ENCODE assay signal across 26 cellular contexts in genomic region chr16:1157639-1158455, GRCh38. TPM values are rescaled to one million over a fixed set of nuclear protein-coding genes. Genes with fewer than 3 reads are reported as not detected.
A peak's percentile ranks its signal among the peaks of the same experiment; 100 is the strongest.
DNase-seq lines count a peak whose midpoint lies in the region; ATAC-seq and TF ChIP-seq lines count a peak whose summit lies in the region.
"Had no signal": no experiment of that assay in that cellular context is flagged by ENCODE, and none has a peak within 500 bp of the region (broad histone marks: within the 10 kb centered on the region; RNA-seq: fewer than 3 reads in every experiment).

No MANE protein-coding gene starts in this region.

- peaks cover 9% of the 10 kb centered on the region for H3K4me1 Mint-ChIP-seq in glutamatergic neuron (ENCODE audit: low read depth, unreplicated experiment)
- H3K4me1 Mint-ChIP-seq: activated CD4-positive, alpha-beta T cell treated with anti-CD3 and anti-CD28 coated beads, Interleukin-2, amount 10 ng/mL, durations not matched to agents 7 days and 5 days; activated naive CD8-positive, alpha-beta T cell treated with anti-CD3 and anti-CD28 coated beads for 36 hours; natural killer cell had no signal

- H3K4me1 ChIP-seq in ovary (ENCODE audit: insufficient read depth) (peaks cover 64% of the 10 kb centered on the region), upper lobe of right lung (no peaks in the 10 kb centered on the region)
- H3K4me1 ChIP-seq: colonic mucosa had no signal

- no peak for TF ChIP-seq CTCF in glutamatergic neuron (IDR thresholded peaks at IDR 0.05; ENCODE audit: partially characterized antibody, unreplicated experiment)
- TF ChIP-seq CTCF in ovary (IDR thresholded peaks at IDR 0.05): no peak
- no peak for TF ChIP-seq CTCF in upper lobe of right lung (IDR thresholded peaks at IDR 0.05)
- TF ChIP-seq CTCF in dorsolateral prefrontal cortex (IDR thresholded peaks at IDR 0.05 in 54 of 56, conservative IDR thresholded peaks at IDR 0.05 in 2 of 56; ENCODE audit: low read depth in 1 of 56, partially characterized antibody in 56 of 56): no peak

- H3K27me3 Mint-ChIP-seq in glutamatergic neuron (ENCODE audit: unreplicated experiment): peaks cover 4% of the 10 kb centered on the region

- H3K36me3 Mint-ChIP-seq in glutamatergic neuron (ENCODE audit: unreplicated experiment): no peaks in the 10 kb centered on the region
- H3K36me3 Mint-ChIP-seq: activated naive CD8-positive, alpha-beta T cell treated with anti-CD3 and anti-CD28 coated beads for 36 hours; natural killer cell had no signal

- TF ChIP-seq EP300 in ovary (IDR thresholded peaks at IDR 0.05): no peak

- intact Hi-C loops in ovary (cut with DNase I) (no loop called here), upper lobe of right lung (cut with DNase I) (no loop called here), dorsolateral prefrontal cortex (cut with DNase I) (no loop called here)

- 64 to 72% (median 70%) methylated on average over 33 to 40 of the region's 40 CpGs for WGBS in ovary, 3 donors

- H3K4me3 ChIP-seq in ovary: no peak overlapping the region
- H3K4me3 ChIP-seq in upper lobe of right lung: no peak overlapping the region
- H3K4me3 ChIP-seq in dorsolateral prefrontal cortex: no peak overlapping the region
- H3K4me3 ChIP-seq: body of pancreas, colonic mucosa had no signal

- H3K27ac ChIP-seq in ovary (peak overlapping the region; percentile 84 to 89), upper lobe of right lung (peak overlapping the region; percentile 55), dorsolateral prefrontal cortex (peak overlapping the region in 2 of 59 donors; percentile 24 to 54)
- H3K27ac ChIP-seq: colonic mucosa had no signal

- H3K9me3 ChIP-seq in ovary: no peaks in the 10 kb centered on the region
- H3K9me3 ChIP-seq in upper lobe of right lung: no peaks in the 10 kb centered on the region
- H3K9me3 ChIP-seq: body of pancreas, colonic mucosa had no signal

- H3K27ac Mint-ChIP-seq in glutamatergic neuron (ENCODE audit: unreplicated experiment): no peak overlapping the region
- H3K27ac Mint-ChIP-seq: activated CD4-positive, alpha-beta T cell treated with anti-CD3 and anti-CD28 coated beads, Interleukin-2, amount 10 ng/mL, durations not matched to agents 7 days and 5 days; activated naive CD8-positive, alpha-beta T cell treated with anti-CD3 and anti-CD28 coated beads for 36 hours; activated T-helper 2 cell treated with anti-CD3 and anti-CD28 coated beads, Interferon-gamma antibody, Interleukin-2, Interleukin-4, amounts not matched to agents 10 μg/mL and 5 μg/mL and 100 μg/mL, durations not matched to agents 14 hours and 24 hours and 36 hours; B cell; natural killer cell had no signal

- H3K4me3 Mint-ChIP-seq in glutamatergic neuron (ENCODE audit: unreplicated experiment): peak overlapping the region; percentile 42
- H3K4me3 Mint-ChIP-seq: activated CD4-positive, alpha-beta T cell treated with anti-CD3 and anti-CD28 coated beads, Interleukin-2, amount 10 ng/mL, durations not matched to agents 7 days and 5 days; activated naive CD8-positive, alpha-beta T cell treated with anti-CD3 and anti-CD28 coated beads for 36 hours; B cell; natural killer cell had no signal

- H3K36me3 ChIP-seq in ovary: no peaks in the 10 kb centered on the region
- H3K36me3 ChIP-seq in upper lobe of right lung: no peaks in the 10 kb centered on the region
- H3K36me3 ChIP-seq: colonic mucosa had no signal

- ATAC-seq in upper lobe of right lung (no peak), HG02571 (IDR thresholded peaks at IDR 0.05; ENCODE audit: unreplicated experiment) (no peak)
- ATAC-seq: HCT116, natural killer cell had no signal

- H3K9me3 Mint-ChIP-seq in glutamatergic neuron (ENCODE audit: unreplicated experiment): peaks cover 4% of the 10 kb centered on the region
- H3K9me3 Mint-ChIP-seq: activated CD4-positive, alpha-beta T cell treated with anti-CD3 and anti-CD28 coated beads, Interleukin-2, amount 10 ng/mL, durations not matched to agents 7 days and 5 days; activated naive CD8-positive, alpha-beta T cell treated with anti-CD3 and anti-CD28 coated beads for 36 hours; activated T-helper 2 cell treated with anti-CD3 and anti-CD28 coated beads, Interferon-gamma antibody, Interleukin-2, Interleukin-4, amounts not matched to agents 10 μg/mL and 5 μg/mL and 100 μg/mL, durations not matched to agents 14 hours and 24 hours and 36 hours; natural killer cell had no signal

- TF ChIP-seq POLR2A in ovary (IDR thresholded peaks at IDR 0.05): no peak

- DNase-seq in NCI-H2171 treated with DMSO at 0.1 percent for 48 hours (lab: John Stamatoyannopoulos, UW) (peak; percentile 38), NCI-H2171 (lab: John Stamatoyannopoulos, UW) (no peak), glutamatergic neuron (no peak), ovary (peak in 2 of 5 donors; percentile 50 to 63), upper lobe of right lung (no peak), foreskin melanocyte (no peak), dorsolateral prefrontal cortex (no peak)
- DNase-seq: 8988T; activated CD4-positive, alpha-beta T cell treated with anti-CD3 and anti-CD28 coated beads, Interleukin-2, amount 10 ng/mL, durations not matched to agents 7 days and 5 days; activated naive CD8-positive, alpha-beta T cell treated with anti-CD3 and anti-CD28 coated beads for 36 hours; Calu3; hypothalamus; islet precursor cell; mesenchymal stem cell; natural killer cell; NCI-H1417; NCI-H2107; NCI-H526; small intestine; stimulated activated naive CD4-positive, alpha-beta T cell treated with Interleukin-2 at 50 U/mL for 16 hours had no signal

- no peaks in the 10 kb centered on the region for H3K27me3 ChIP-seq in ovary
- H3K27me3 ChIP-seq in upper lobe of right lung: peaks cover 81% of the 10 kb centered on the region
- H3K27me3 ChIP-seq in dorsolateral prefrontal cortex: peaks cover 0 to 94% (median 35%) of the 10 kb centered on the region in 45 donors

RNA-seq across cellular contexts. Expression of gene CACNA1H, which starts 4.9 kb away (rescaled TPM):
- total RNA-seq in glutamatergic neuron (ENCODE audit: unreplicated experiment) (161 TPM), ovary (100 to 1,000 TPM in 5 of 7 donors, 10 to 100 TPM in 2; 36.5 to 217 (median 120) TPM), upper lobe of right lung (10.9 TPM), dorsolateral prefrontal cortex (10 to 100 TPM in 22 of 120 experiments, 1 to 10 TPM in 98; 2.5 to 14.6 (median 7.0) TPM)
- 10 to 100 TPM in 1 of 2 donors, 1 to 10 TPM in 1; 7.3 to 80.4 TPM for polyA plus RNA-seq in ovary
- total RNA-seq: Calu3 had no signal
